ENCODE assay signal across 28 cellular contexts in the genomic region with DNA sequence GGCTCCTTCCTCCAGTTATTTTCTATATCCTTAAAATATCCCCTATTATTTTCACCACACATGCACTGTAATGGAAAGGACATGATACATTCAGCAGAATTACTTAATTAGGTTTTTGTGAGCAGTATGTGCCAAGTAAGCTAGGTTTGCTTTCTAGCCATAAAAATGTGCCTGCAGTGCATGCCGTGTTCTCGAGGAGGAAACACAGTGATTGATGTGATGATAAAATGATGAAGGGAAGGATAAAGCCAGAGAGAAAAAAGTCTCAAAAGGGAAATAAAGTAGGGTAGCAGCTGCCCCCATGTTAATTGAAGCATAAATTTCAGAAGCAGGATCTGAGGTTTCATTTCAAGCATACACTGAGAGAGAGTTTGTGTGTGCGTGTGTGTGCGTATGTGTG.
"Had no signal": no experiment of that assay in that cellular context is flagged by ENCODE, and none has a peak within 500 bp of the region (broad histone marks: within the 10 kb centered on the region; RNA-seq: fewer than 3 reads in every experiment).

No MANE protein-coding gene starts in this region.

- H3K36me3 ChIP-seq: ascending aorta, cardiac muscle cell, Peyer's patch, SJSA1, WERI-Rb-1 had no signal

- H3K27ac ChIP-seq: ascending aorta, cardiac muscle cell, Peyer's patch, SJSA1, WERI-Rb-1 had no signal

- H3K4me1 ChIP-seq: ascending aorta, Peyer's patch, SJSA1 had no signal

- ATAC-seq: activated CD8-positive, alpha-beta T cell treated with anti-CD3 and anti-CD28 coated beads for 36 hours; PC-3 had no signal

- DNase-seq: activated CD4-positive, alpha-beta T cell treated with anti-CD3 and anti-CD28 coated beads for 1 hour; activated CD4-positive, alpha-beta T cell treated with anti-CD3 and anti-CD28 coated beads for 48 hours; activated CD4-positive, CD25-positive, alpha-beta regulatory T cell; activated CD8-positive, alpha-beta T cell treated with anti-CD3 and anti-CD28 coated beads for 36 hours; activated gamma-delta T cell; activated naive CD4-positive, alpha-beta T cell treated with Interleukin-2 at 50 U/mL for 16 hours; activated naive CD8-positive, alpha-beta T cell treated with anti-CD3 and anti-CD28 coated beads, Interleukin-2, amount 10 ng/mL, durations not matched to agents 7 days and 5 days; activated T-cell treated with anti-CD3 and anti-CD28 coated beads, Interleukin-2, amount 50 U/mL, for 24 hours; amygdala; Karpas-422; KBM-7; NCI-H1105; NCI-H1417 treated with DMSO at 0.1 percent for 48 hours; NCI-H2081; NCI-H345; NCI-H510A; NCI-H526; NCI-H774; NK-92 treated with Interleukin-12 subunit alpha and Interleukin-12 subunit beta, amount 100 ng/mL, for 24 hours; PC-3; Peyer's patch; RPMI8226; SHP77 treated with DMSO at 0.1 percent for 48 hours; T1000; WERI-Rb-1 had no signal

- H3K4me3 ChIP-seq: ascending aorta, cardiac muscle cell, Peyer's patch, SJSA1 had no signal

- H3K9me3 ChIP-seq: ascending aorta, Peyer's patch, SJSA1 had no signal

- H3K27me3 ChIP-seq: ascending aorta, cardiac muscle cell, Peyer's patch, SJSA1 had no signal
